Comparison of ENCODE assay signal across 11 cellular contexts in the genomic region with DNA sequence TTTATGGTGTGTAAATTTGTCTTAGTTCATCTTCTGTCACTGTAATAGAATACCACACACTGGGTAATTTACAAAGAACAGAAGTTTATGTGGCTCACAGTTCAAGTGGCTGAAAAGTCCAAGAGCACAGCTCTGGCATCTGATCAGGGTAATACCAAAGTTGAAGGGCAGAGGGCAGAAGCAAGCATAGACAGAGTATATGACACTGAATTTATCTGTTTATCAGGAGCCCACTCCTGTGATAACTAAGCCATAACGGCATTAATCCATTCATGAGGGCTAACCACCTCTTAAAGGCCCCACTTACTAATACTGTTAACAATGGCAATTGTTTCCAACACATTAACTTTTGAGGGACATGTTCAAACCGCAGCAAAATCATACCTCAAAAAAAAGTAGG. TPM values are rescaled to one million over a fixed set of nuclear protein-coding genes. Genes with fewer than 3 reads are reported as not detected.
A peak's percentile ranks its signal among the peaks of the same experiment; 100 is the strongest.
DNase-seq lines count a peak whose midpoint lies in the region; ATAC-seq and TF ChIP-seq lines count a peak whose summit lies in the region.
"Had no signal": no experiment of that assay in that cellular context is flagged by ENCODE, and none has a peak within 500 bp of the region (broad histone marks: within the 10 kb centered on the region; RNA-seq: fewer than 3 reads in every experiment).

No MANE protein-coding gene starts in this region.

- ATAC-seq in natural killer cell (no peak), mucosa of descending colon (no peak), HG03196 (IDR thresholded peaks at IDR 0.05; ENCODE audit: unreplicated experiment) (no peak)
- no peak for ATAC-seq in natural killer cell treated with Interleukin-12 subunit alpha and Interleukin-12 subunit beta and Interleukin-15 and Interleukin-18, amount 100 ng/mL, for 72 hours
- ATAC-seq: gastroesophageal sphincter had no signal

- DNase-seq in natural killer cell (no peak), NAMALWA (ENCODE audit: low spot score) (peak; percentile 64), choroid plexus epithelial cell (ENCODE audit: low read depth) (no peak), mucosa of descending colon (no peak), NCI-H2081 (lab: John Stamatoyannopoulos, UW) (no peak)
- DNase-seq in natural killer cell treated with Interleukin-12 subunit alpha and Interleukin-12 subunit beta and Interleukin-15 and Interleukin-18, amount 100 ng/mL, for 72 hours (ENCODE audit: low spot score) = no peak
- no peak for DNase-seq in stimulated activated CD4-positive, alpha-beta T cell treated with anti-CD3 and anti-CD28 coated beads, Interleukin-4, amount 100 ng/mL, for 24 hours
- DNase-seq: NK-92 treated with Interleukin-12 subunit alpha and Interleukin-12 subunit beta, amount 100 ng/mL, for 24 hours had no signal

- intact Hi-C loops in natural killer cell (cut with micrococcal nuclease) (loop anchor here (5.0 kb wide), 1 partner anchor 182 kb away; a partner anchor contains a TSS), mucosa of descending colon (cut with DNase I, micrococcal nuclease) (no loop called here)

- no peaks in the 10 kb centered on the region for H3K36me3 ChIP-seq in mucosa of descending colon (ENCODE audit: low read depth)
- H3K36me3 ChIP-seq: gastroesophageal sphincter had no signal

- H3K4me1 Mint-ChIP-seq in natural killer cell = peaks cover 20 to 21% of the 10 kb centered on the region in 2 donors
- H3K4me1 Mint-ChIP-seq in natural killer cell treated with Interleukin-12 subunit alpha and Interleukin-12 subunit beta and Interleukin-15 and Interleukin-18, amount 100 ng/mL, for 72 hours (ENCODE audit: low read depth in 2 of 2) = peaks cover 20 to 22% of the 10 kb centered on the region in 2 donors

- H3K36me3 Mint-ChIP-seq in natural killer cell = no peaks in the 10 kb centered on the region
- H3K36me3 Mint-ChIP-seq in natural killer cell treated with Interleukin-12 subunit alpha and Interleukin-12 subunit beta and Interleukin-15 and Interleukin-18, amount 100 ng/mL, for 72 hours = no peaks in the 10 kb centered on the region

- no peaks in the 10 kb centered on the region for H3K9me3 Mint-ChIP-seq in natural killer cell
- no peaks in the 10 kb centered on the region for H3K9me3 Mint-ChIP-seq in natural killer cell treated with Interleukin-12 subunit alpha and Interleukin-12 subunit beta and Interleukin-15 and Interleukin-18, amount 100 ng/mL, for 72 hours
- H3K9me3 Mint-ChIP-seq: stimulated activated naive CD8-positive, alpha-beta T cell treated with anti-CD3 and anti-CD28 coated beads, Interleukin-15, Interleukin-2, amounts not matched to agents 100 ng/mL and 50 ng/mL, for 24 hours had no signal

- H3K4me3 Mint-ChIP-seq in natural killer cell = no peak overlapping the region
- no peak overlapping the region for H3K4me3 Mint-ChIP-seq in natural killer cell treated with Interleukin-12 subunit alpha and Interleukin-12 subunit beta and Interleukin-15 and Interleukin-18, amount 100 ng/mL, for 72 hours
- H3K4me3 Mint-ChIP-seq: stimulated activated naive CD8-positive, alpha-beta T cell treated with anti-CD3 and anti-CD28 coated beads, Interleukin-15, Interleukin-2, amounts not matched to agents 100 ng/mL and 50 ng/mL, for 24 hours had no signal

- H3K27ac Mint-ChIP-seq in natural killer cell = no peak overlapping the region
- H3K27ac Mint-ChIP-seq in natural killer cell treated with Interleukin-12 subunit alpha and Interleukin-12 subunit beta and Interleukin-15 and Interleukin-18, amount 100 ng/mL, for 72 hours = no peak overlapping the region
- H3K27ac Mint-ChIP-seq: stimulated activated naive CD8-positive, alpha-beta T cell treated with anti-CD3 and anti-CD28 coated beads, Interleukin-15, Interleukin-2, amounts not matched to agents 100 ng/mL and 50 ng/mL, for 24 hours had no signal

- H3K4me3 ChIP-seq in choroid plexus epithelial cell (ENCODE audit: low read depth, low read length) (no peak overlapping the region), mucosa of descending colon (no peak overlapping the region)
- H3K4me3 ChIP-seq: gastroesophageal sphincter had no signal

- H3K4me1 ChIP-seq in mucosa of descending colon (ENCODE audit: low read depth) = peaks cover 1% of the 10 kb centered on the region

- H3K9me3 ChIP-seq in mucosa of descending colon = no peaks in the 10 kb centered on the region
- H3K9me3 ChIP-seq: gastroesophageal sphincter had no signal

- peak; percentile 38 for TF ChIP-seq CTCF in natural killer cell (IDR thresholded peaks at IDR 0.05)
- peak; percentile 42 for TF ChIP-seq CTCF in choroid plexus epithelial cell (conservative IDR thresholded peaks at IDR 0.05; ENCODE audit: low read depth, low read length)
- no peak for TF ChIP-seq CTCF in mucosa of descending colon (IDR thresholded peaks at IDR 0.05)

- H3K27me3 Mint-ChIP-seq in natural killer cell (ENCODE audit: low read depth in 2 of 2) = peaks cover 39 to 61% of the 10 kb centered on the region in 2 donors
- H3K27me3 Mint-ChIP-seq in natural killer cell treated with Interleukin-12 subunit alpha and Interleukin-12 subunit beta and Interleukin-15 and Interleukin-18, amount 100 ng/mL, for 72 hours = peaks cover 41 to 56% of the 10 kb centered on the region in 2 donors

RNA-seq across cellular contexts. Expression of a gene that starts 4.0 kb away (rescaled TPM):
- total RNA-seq in natural killer cell = 10 to 100 TPM in 2 of 3 donors, 1 to 10 TPM in 1; 6.0 to 13.3 (median 11.3) TPM
- 10 to 100 TPM in 1 of 2 donors, 1 to 10 TPM in 1; 6.7 to 13.6 TPM for total RNA-seq in natural killer cell treated with Interleukin-12 subunit alpha and Interleukin-12 subunit beta and Interleukin-15 and Interleukin-18, amount 100 ng/mL, for 72 hours
- 1 to 10 TPM; 5.0 to 6.3 (median 5.9) TPM for total RNA-seq in mucosa of descending colon
